Comparison of ENCODE assay signal across 8 cellular contexts in genomic region chr19:49128545-49129237, GRCh38. TPM values are rescaled to one million over a fixed set of nuclear protein-coding genes. Genes with fewer than 3 reads are reported as not detected.
A peak's percentile ranks its signal among the peaks of the same experiment; 100 is the strongest.
DNase-seq lines count a peak whose midpoint lies in the region; ATAC-seq, FAIRE-seq and TF ChIP-seq lines count a peak whose summit lies in the region.

No MANE protein-coding gene starts in this region.

- no peaks in the 10 kb centered on the region for H3K27me3 ChIP-seq in keratinocyte (ENCODE audit: control insufficient read depth, extremely low read depth, insufficient read depth, low read length)
- H3K27me3 ChIP-seq in uterus = no peaks in the 10 kb centered on the region

- H3K9me3 Mint-ChIP-seq in activated CD4-positive, alpha-beta memory T cell treated with anti-CD3 and anti-CD28 coated beads, Interleukin-2, amount 10 ng/mL, durations not matched to agents 7 days and 5 days = no peaks in the 10 kb centered on the region
- no peaks in the 10 kb centered on the region for H3K9me3 Mint-ChIP-seq in type B pancreatic cell

- H3K4me3 ChIP-seq in keratinocyte (ENCODE audit: control insufficient read depth in 2 of 3, extremely low read depth in 1 of 3, insufficient read depth in 2 of 3, low read depth in 1 of 3, low read length in 3 of 3) = peak overlapping the region in 1 of 3 experiments; percentile 37
- H3K4me3 ChIP-seq in uterus = peak overlapping the region in 1 of 2 donors; percentile 15

- peaks cover 23% of the 10 kb centered on the region for H3K4me1 Mint-ChIP-seq in activated CD4-positive, alpha-beta memory T cell treated with anti-CD3 and anti-CD28 coated beads, Interleukin-2, amount 10 ng/mL, durations not matched to agents 7 days and 5 days
- peaks cover 10% of the 10 kb centered on the region for H3K4me1 Mint-ChIP-seq in type B pancreatic cell (ENCODE audit: unreplicated experiment)

- DNase-seq in Right ventricle myocardium superior (peak; percentile 32), left cardiac atrium (no peak), keratinocyte (ENCODE audit: low read depth, low spot score) (no peak), type B pancreatic cell (ENCODE audit: extremely low spot score, unreplicated experiment) (no peak), uterus (no peak), erythroblast (lab: John Stamatoyannopoulos, UW) (no peak), SW 1271 (lab: John Stamatoyannopoulos, UW) (no peak)
- no peak for DNase-seq in activated CD4-positive, alpha-beta memory T cell treated with anti-CD3 and anti-CD28 coated beads, Interleukin-2, amount 10 ng/mL, durations not matched to agents 7 days and 5 days

- no peaks in the 10 kb centered on the region for H4K20me1 ChIP-seq in keratinocyte (ENCODE audit: control insufficient read depth, extremely low read depth, insufficient read depth, low read length)

- H3K36me3 Mint-ChIP-seq in activated CD4-positive, alpha-beta memory T cell treated with anti-CD3 and anti-CD28 coated beads, Interleukin-2, amount 10 ng/mL, durations not matched to agents 7 days and 5 days (ENCODE audit: low read depth) = no peaks in the 10 kb centered on the region
- H3K36me3 Mint-ChIP-seq in type B pancreatic cell = no peaks in the 10 kb centered on the region

- H3K27ac Mint-ChIP-seq in activated CD4-positive, alpha-beta memory T cell treated with anti-CD3 and anti-CD28 coated beads, Interleukin-2, amount 10 ng/mL, durations not matched to agents 7 days and 5 days = no peak overlapping the region
- H3K27ac Mint-ChIP-seq in type B pancreatic cell = peak overlapping the region; percentile 74

- CTCF ChIA-PET in activated CD4-positive, alpha-beta memory T cell treated with anti-CD3 and anti-CD28 coated beads, Interleukin-2, amount 10 ng/mL, durations not matched to agents 7 days and 5 days (lab: Charles Lee) = interaction anchor here (0.7 to 4.4 kb wide), 5 partner anchors 11 to 135 kb away, joined by 3 to 28 read pairs (median 12); partner anchors contain the start of genes GYS1, LIN7B and RUVBL2

- H3K27ac ChIP-seq in keratinocyte (ENCODE audit: control insufficient read depth, insufficient read depth, low read length) (no peak overlapping the region), uterus (no peak overlapping the region)

- dilution Hi-C loops in keratinocyte (cut with MboI; ENCODE audit: extremely low pct_ligation_motif_present, low sequenced_read_pairs) = no loop called here

- intact Hi-C loops in Right ventricle myocardium superior (cut with DNase I) (no loop called here), left cardiac atrium (cut with DNase I) (no loop called here), uterus (cut with DNase I; ENCODE audit: low total_unique reads) (no loop called here)

- H3K36me3 ChIP-seq in keratinocyte (ENCODE audit: control insufficient read depth in 2 of 2, extremely low read depth in 1 of 2, insufficient read depth in 2 of 2, low read length in 2 of 2) (no peaks in the 10 kb centered on the region), uterus (no peaks in the 10 kb centered on the region)

- no peaks in the 10 kb centered on the region for H3K79me2 ChIP-seq in keratinocyte (ENCODE audit: control insufficient read depth, insufficient read depth, low read length)

- no peaks in the 10 kb centered on the region for H3K9me1 ChIP-seq in keratinocyte (ENCODE audit: control insufficient read depth, extremely low read depth, insufficient read depth, low read length)

- H3K9me3 ChIP-seq in keratinocyte (ENCODE audit: control insufficient read depth, low read depth, low read length) (no peaks in the 10 kb centered on the region), uterus (no peaks in the 10 kb centered on the region)

- H3K9ac ChIP-seq in keratinocyte (ENCODE audit: control insufficient read depth, extremely low read depth, insufficient read depth, low read length) = no peak overlapping the region

- H3K4me1 ChIP-seq in keratinocyte (ENCODE audit: control insufficient read depth, extremely low read depth, insufficient read depth, low read length) (peaks cover 4% of the 10 kb centered on the region), uterus (peaks cover 0 to 8% of the 10 kb centered on the region in 2 donors)

- no peak for FAIRE-seq in keratinocyte (lab: Jason Lieb, UNC)

- H3K4me2 ChIP-seq in keratinocyte (ENCODE audit: control insufficient read depth, extremely low read depth, insufficient read depth, low read depth, low read length) = peak overlapping the region; percentile 33

- TF ChIP-seq POLR2A in uterus (IDR thresholded peaks at IDR 0.05) (no peak), erythroblast (IDR thresholded peaks at IDR 0.05; ENCODE audit: low read length) (no peak)

- peak overlapping the region; percentile 8 for H3K4me3 Mint-ChIP-seq in activated CD4-positive, alpha-beta memory T cell treated with anti-CD3 and anti-CD28 coated beads, Interleukin-2, amount 10 ng/mL, durations not matched to agents 7 days and 5 days
- peak overlapping the region; percentile 91 for H3K4me3 Mint-ChIP-seq in type B pancreatic cell

- ATAC-seq in Right ventricle myocardium superior (ENCODE audit: poor library complexity) (no peak), left cardiac atrium (no peak)

- no peak overlapping the region for H2AFZ ChIP-seq in keratinocyte (ENCODE audit: control insufficient read depth, low read length)

- POLR2A ChIA-PET in activated CD4-positive, alpha-beta memory T cell treated with anti-CD3 and anti-CD28 coated beads, Interleukin-2, amount 10 ng/mL, durations not matched to agents 7 days and 5 days (lab: Charles Lee) = interaction anchor here (0.9 to 1.6 kb wide), 4 partner anchors 9 to 21 kb away, joined by 3 to 5 read pairs (median 4); partner anchors contain the start of gene PPFIA3

- H3K27me3 Mint-ChIP-seq in activated CD4-positive, alpha-beta memory T cell treated with anti-CD3 and anti-CD28 coated beads, Interleukin-2, amount 10 ng/mL, durations not matched to agents 7 days and 5 days = peaks cover 9% of the 10 kb centered on the region
- H3K27me3 Mint-ChIP-seq in type B pancreatic cell = peaks cover 7% of the 10 kb centered on the region

- TF ChIP-seq CTCF in keratinocyte (optimal IDR thresholded peaks at IDR 0.05 in 1 of 3, IDR thresholded peaks at IDR 0.05 in 1 of 3, conservative IDR thresholded peaks at IDR 0.05 in 1 of 3; ENCODE audit: extremely low read depth in 1 of 3, insufficient read depth in 2 of 3, low read length in 3 of 3) (no peak), type B pancreatic cell (conservative IDR thresholded peaks at IDR 0.05) (no peak), uterus (IDR thresholded peaks at IDR 0.05) (no peak)

RNA-seq across cellular contexts. Expression of gene PPFIA3, which starts 9.3 kb away (rescaled TPM):
- total RNA-seq in Right ventricle myocardium superior = 5.0 TPM
- total RNA-seq in left cardiac atrium = 10 to 100 TPM in 1 of 2 donors, 1 to 10 TPM in 1; 6.7 to 11.5 TPM
- total RNA-seq in activated CD4-positive, alpha-beta memory T cell treated with anti-CD3 and anti-CD28 coated beads, Interleukin-2, amount 10 ng/mL, durations not matched to agents 7 days and 5 days = 1 to 10 TPM; 2.6 TPM
- 3.0 to 3.4 TPM (median 3.1 TPM) in 3 replicates for polyA plus RNA-seq in keratinocyte
- polyA plus RNA-seq in keratinocyte (2011; ENCODE audit: low read depth) = 5.1 TPM
- polyA plus RNA-seq in keratinocyte (2011; cell fraction: cytosol; rRNA removed) = 1.5 and 3.2 TPM in 2 replicates
- polyA plus RNA-seq in keratinocyte (2011; cell fraction: nucleus; rRNA removed) = 5.8 and 7.9 TPM in 2 replicates
- polyA plus RNA-seq in keratinocyte (2012; ENCODE audit: low replicate concordance) = 4.5 and 7.7 TPM in 2 replicates
- 2.6 to 4.5 TPM (median 3.4 TPM) in 3 replicates for polyA minus RNA-seq in keratinocyte
- polyA minus RNA-seq in keratinocyte (2011; cell fraction: cytosol; rRNA and poly(A)+ RNA removed) = 6.5 TPM
- 2.0 and 3.4 TPM in 2 replicates for polyA minus RNA-seq in keratinocyte (2011; cell fraction: nucleus; rRNA and poly(A)+ RNA removed)
- 15.2 and 17.8 TPM in 2 replicates for total RNA-seq in type B pancreatic cell (ENCODE audit: low replicate concordance)
- total RNA-seq in uterus = 1 to 10 TPM in 2 of 4 donors, under 1 TPM in 1, not detected in 1; 0.51 to 8.3 (median 7.4) TPM

RNA-seq across cellular contexts. Expression of gene C19orf73, which starts 9.7 kb away (rescaled TPM):
- total RNA-seq in Right ventricle myocardium superior = 1.3 TPM
- 1 to 10 TPM in 1 of 2 donors, under 1 TPM in 1; 0.47 to 1.6 TPM for total RNA-seq in left cardiac atrium
- total RNA-seq in activated CD4-positive, alpha-beta memory T cell treated with anti-CD3 and anti-CD28 coated beads, Interleukin-2, amount 10 ng/mL, durations not matched to agents 7 days and 5 days = 1 to 10 TPM; 1.0 TPM
- 0.54 to 0.98 TPM (median 0.71 TPM) in 3 replicates for polyA plus RNA-seq in keratinocyte
- not detected for polyA plus RNA-seq in keratinocyte (2011; ENCODE audit: low read depth)
- 0.49 and 0.77 TPM in 2 replicates for polyA plus RNA-seq in keratinocyte (2011; cell fraction: cytosol; rRNA removed)
- polyA plus RNA-seq in keratinocyte (2011; cell fraction: nucleus; rRNA removed) = 0.92 and 0.99 TPM in 2 replicates
- 0.83 and 1.6 TPM in 2 replicates for polyA plus RNA-seq in keratinocyte (2012; ENCODE audit: low replicate concordance)
- polyA minus RNA-seq in keratinocyte = not detected in 3 replicates
- not detected for polyA minus RNA-seq in keratinocyte (2011; cell fraction: cytosol; rRNA and poly(A)+ RNA removed)
- 0.93 TPM in 1 of 2 replicates, not detected in the other for polyA minus RNA-seq in keratinocyte (2011; cell fraction: nucleus; rRNA and poly(A)+ RNA removed)
- total RNA-seq in type B pancreatic cell (ENCODE audit: low replicate concordance) = 2.3 and 2.6 TPM in 2 replicates
- total RNA-seq in uterus = not detected

RNA-seq across cellular contexts. Expression of gene LIN7B, which starts 14.5 kb away (rescaled TPM):
- 21.3 TPM for total RNA-seq in Right ventricle myocardium superior
- total RNA-seq in left cardiac atrium = 10 to 100 TPM; 11.4 to 14.9 TPM
- total RNA-seq in activated CD4-positive, alpha-beta memory T cell treated with anti-CD3 and anti-CD28 coated beads, Interleukin-2, amount 10 ng/mL, durations not matched to agents 7 days and 5 days = 1 to 10 TPM; 4.3 to 4.7 TPM
- 1.6 to 2.8 TPM (median 1.7 TPM) in 3 replicates for polyA plus RNA-seq in keratinocyte
- polyA plus RNA-seq in keratinocyte (2011; ENCODE audit: low read depth) = 6.4 TPM
- polyA plus RNA-seq in keratinocyte (2011; cell fraction: cytosol; rRNA removed) = 0.58 and 0.84 TPM in 2 replicates
- 1.9 and 4.4 TPM in 2 replicates for polyA plus RNA-seq in keratinocyte (2011; cell fraction: nucleus; rRNA removed)
- 2.6 and 5.2 TPM in 2 replicates for polyA plus RNA-seq in keratinocyte (2012; ENCODE audit: low replicate concordance)
- 1.1 TPM in 1 of 3 replicates, not detected in the others for polyA minus RNA-seq in keratinocyte
- not detected for polyA minus RNA-seq in keratinocyte (2011; cell fraction: cytosol; rRNA and poly(A)+ RNA removed)
- not detected in 2 replicates for polyA minus RNA-seq in keratinocyte (2011; cell fraction: nucleus; rRNA and poly(A)+ RNA removed)
- 10.6 TPM in 2 replicates for total RNA-seq in type B pancreatic cell (ENCODE audit: low replicate concordance)
- 10 to 100 TPM in 1 of 4 donors, 1 to 10 TPM in 2, not detected in 1; 5.1 to 15.2 (median 5.7) TPM for total RNA-seq in uterus

RNA-seq across cellular contexts. Expression of gene HRC, which starts 26.5 kb away (rescaled TPM):
- total RNA-seq in Right ventricle myocardium superior (878 TPM), left cardiac atrium (100 to 1,000 TPM; 480 to 499 TPM), type B pancreatic cell (ENCODE audit: low replicate concordance) (3.2 TPM in 1 of 2 replicates, not detected in the other), uterus (10 to 100 TPM in 1 of 4 donors, 1 to 10 TPM in 2, under 1 TPM in 1; 0.51 to 13.5 (median 6.6) TPM)
- not detected for total RNA-seq in activated CD4-positive, alpha-beta memory T cell treated with anti-CD3 and anti-CD28 coated beads, Interleukin-2, amount 10 ng/mL, durations not matched to agents 7 days and 5 days
- polyA plus RNA-seq in keratinocyte = 0.03 to 0.08 TPM in 2 of 3 replicates, not detected in the other
- polyA plus RNA-seq in keratinocyte (2011; ENCODE audit: low read depth) = not detected
- not detected in 2 replicates for polyA plus RNA-seq in keratinocyte (2011; cell fraction: cytosol; rRNA removed)
- polyA plus RNA-seq in keratinocyte (2011; cell fraction: nucleus; rRNA removed) = 0.05 TPM in 2 replicates
- not detected in 2 replicates for polyA plus RNA-seq in keratinocyte (2012; ENCODE audit: low replicate concordance)
- polyA minus RNA-seq in keratinocyte = not detected in 3 replicates
- not detected for polyA minus RNA-seq in keratinocyte (2011; cell fraction: cytosol; rRNA and poly(A)+ RNA removed)
- not detected in 2 replicates for polyA minus RNA-seq in keratinocyte (2011; cell fraction: nucleus; rRNA and poly(A)+ RNA removed)

RNA-seq across cellular contexts. Expression of gene TRPM4, which starts 28.9 kb away (rescaled TPM):
- total RNA-seq in Right ventricle myocardium superior (24.8 TPM), left cardiac atrium (10 to 100 TPM; 24.4 to 30.6 TPM), type B pancreatic cell (ENCODE audit: low replicate concordance) (33.1 and 41.5 TPM in 2 replicates), uterus (10 to 100 TPM in 3 of 4 donors, 1 to 10 TPM in 1; 9.7 to 28.7 (median 15.4) TPM)
- total RNA-seq in activated CD4-positive, alpha-beta memory T cell treated with anti-CD3 and anti-CD28 coated beads, Interleukin-2, amount 10 ng/mL, durations not matched to agents 7 days and 5 days = under 1 TPM in 1 of 2 experiments, not detected in 1; 0.58 TPM
- 16.1 to 23.3 TPM (median 16.1 TPM) in 3 replicates for polyA plus RNA-seq in keratinocyte
- polyA plus RNA-seq in keratinocyte (2011; ENCODE audit: low read depth) = 11.6 TPM
- 6.4 and 10.4 TPM in 2 replicates for polyA plus RNA-seq in keratinocyte (2011; cell fraction: cytosol; rRNA removed)
- 82.9 and 106 TPM in 2 replicates for polyA plus RNA-seq in keratinocyte (2011; cell fraction: nucleus; rRNA removed)
- 26.1 and 28.3 TPM in 2 replicates for polyA plus RNA-seq in keratinocyte (2012; ENCODE audit: low replicate concordance)
- polyA minus RNA-seq in keratinocyte = 22.8 to 48.8 TPM (median 33.7 TPM) in 3 replicates
- polyA minus RNA-seq in keratinocyte (2011; cell fraction: cytosol; rRNA and poly(A)+ RNA removed) = 36.6 TPM
- polyA minus RNA-seq in keratinocyte (2011; cell fraction: nucleus; rRNA and poly(A)+ RNA removed) = 74.5 and 74.8 TPM in 2 replicates
